ENCODE assay signal across 8 cellular contexts in genomic region chr3:45226206-45226915, GRCh38. TPM values are rescaled to one million over a fixed set of nuclear protein-coding genes. Genes with fewer than 3 reads are reported as not detected.
DNase-seq lines count a peak whose midpoint lies in the region; ATAC-seq and TF ChIP-seq lines count a peak whose summit lies in the region.

Gene TMEM158, minus strand, starts transcription at chr3:45226287. Its CDS starts 260 bp downstream, at chr3:45226027.

- H3K4me1 ChIP-seq in right cardiac atrium (ENCODE audit: control insufficient read depth, insufficient read depth, low read length) (no peaks in the 10 kb centered on the region), prostate gland (replicated peaks) (no peaks in the 10 kb centered on the region), upper lobe of right lung (peaks cover 6% of the 10 kb centered on the region)

- no peaks in the 10 kb centered on the region for H3K27me3 ChIP-seq in right cardiac atrium (ENCODE audit: control insufficient read depth, insufficient read depth)
- no peaks in the 10 kb centered on the region for H3K27me3 ChIP-seq in prostate gland (replicated peaks; ENCODE audit: insufficient read depth)
- H3K27me3 ChIP-seq in upper lobe of right lung, result peaks cover 48% of the 10 kb centered on the region

- peak within 1 kb of the TSS; percentile 78 for H3K4me3 ChIP-seq in right cardiac atrium (ENCODE audit: low read length)
- H3K4me3 ChIP-seq in prostate gland, result peak within 1 kb of the TSS; percentile 41 to 54
- H3K4me3 ChIP-seq in upper lobe of right lung, result peak within 1 kb of the TSS; percentile 51

- ATAC-seq in GM19372 (IDR thresholded peaks at IDR 0.05; ENCODE audit: low read depth, unreplicated experiment), result peak; percentile 72
- ATAC-seq in right cardiac atrium, result peak; percentile 95 to 96
- peak; percentile 93 for ATAC-seq in upper lobe of right lung

- TF ChIP-seq CTCF in prostate gland (IDR thresholded peaks at IDR 0.05) (no peak), upper lobe of right lung (IDR thresholded peaks at IDR 0.05) (no peak)

- no peaks in the 10 kb centered on the region for H3K9me3 ChIP-seq in right cardiac atrium (ENCODE audit: control insufficient read depth, low read length)
- H3K9me3 ChIP-seq in prostate gland, result no peaks in the 10 kb centered on the region
- H3K9me3 ChIP-seq in upper lobe of right lung, result no peaks in the 10 kb centered on the region

- intact Hi-C loops in right cardiac atrium (cut with DNase I) (loop anchor here in 2 of 4 donors (10.0 kb wide), 2 partner anchors 268 to 288 kb away; no protein-coding TSS in a partner anchor), prostate gland (cut with DNase I) (loop anchor here (5.0 to 10.0 kb wide), 3 partner anchors 189 to 438 kb away; partner anchors contain the start of gene LIMD1), upper lobe of right lung (cut with DNase I) (loop anchor here (10.0 kb wide), 1 partner anchor 268 kb away; no protein-coding TSS in a partner anchor)

- WGBS in right cardiac atrium, result 3% methylated on average over 63 of the region's 63 CpGs
- WGBS in prostate gland, result 3% methylated on average over 58 of the region's 63 CpGs

- peak; percentile 28 for TF ChIP-seq POLR2A in prostate gland (IDR thresholded peaks at IDR 0.05)

- H3K36me3 ChIP-seq in prostate gland (no peaks in the 10 kb centered on the region), upper lobe of right lung (no peaks in the 10 kb centered on the region)

- DNase-seq in Ammon's horn (ENCODE audit: low spot score) (peak; percentile 71), HT-29 (ENCODE audit: low spot score) (peak; percentile 23), T-helper 1 cell (peak; percentile 52 to 68 (median 61)), amniotic stem cell (lab: John Stamatoyannopoulos, UW) (peak; percentile 64), right cardiac atrium (peak; percentile 82 to 92 (median 91)), prostate gland (ENCODE audit: low spot score) (peak; percentile 78), upper lobe of right lung (peak; percentile 91)

- H3K27ac ChIP-seq in right cardiac atrium (ENCODE audit: low read length) (no peak within 1 kb of the TSS), prostate gland (peak within 1 kb of the TSS; percentile 55 to 72), upper lobe of right lung (no peak within 1 kb of the TSS)

RNA-seq across cellular contexts. Expression of gene TMEM158, which starts in this region (rescaled TPM):
- total RNA-seq in HT-29 (2014; rRNA removed; shearing (Covaris generic)), result 0.15 and 2.0 TPM in 2 replicates
- total RNA-seq in right cardiac atrium (under 1 TPM in 3 of 4 donors, not detected in 1; 0.12 to 0.39 (median 0.17) TPM), prostate gland (10 to 100 TPM in 1 of 2 donors, 1 to 10 TPM in 1; 3.6 to 20.8 TPM), upper lobe of right lung (2.1 TPM)
- polyA plus RNA-seq in right cardiac atrium, result 0.20 TPM

Comparison
In these comparisons a context has a peak if more than half of its experiments do, and no peak if none do; other contexts are left out.
1. Peak in DNase-seq, ATAC-seq and H3K4me3 ChIP-seq in right cardiac atrium; RNA of the gene not detected or under 1 TPM.
2. DNase-seq: peak in every context shown above with its lines; median percentile 91 in right cardiac atrium; 91 in upper lobe of right lung; 78 in prostate gland; 71 in Ammon's horn; 64 in amniotic stem cell; 61 in T-helper 1 cell; 23 in HT-29.
3. H3K27ac ChIP-seq: peak in prostate gland (2 of 2); none in right cardiac atrium (single experiment) and upper lobe of right lung (single experiment).
4. Peak in every context shown above with its lines, with median percentiles within 50 percentile points of each other: ATAC-seq and H3K4me3 ChIP-seq.